ENCODE assay signal across 1 cellular context in genomic region chr5:17713301-17713700, GRCh38.
TF ChIP-seq lines count a peak whose summit lies in the region.

No MANE protein-coding gene starts in this region.

TF ChIP-seq in SK-N-SH treated with all-trans-retinoic acid at 6 μM for 48 hours, 23 proteins besides CTCF, POLR2A, EP300 and RAD21 (continued from another document):
- no peak for TF ChIP-seq CREB5 (CRISPR knock-in tag; IDR thresholded peaks at IDR 0.05; ENCODE audit: low read depth)
